36 cellular contexts compared by ENCODE assay signal in the genomic region with DNA sequence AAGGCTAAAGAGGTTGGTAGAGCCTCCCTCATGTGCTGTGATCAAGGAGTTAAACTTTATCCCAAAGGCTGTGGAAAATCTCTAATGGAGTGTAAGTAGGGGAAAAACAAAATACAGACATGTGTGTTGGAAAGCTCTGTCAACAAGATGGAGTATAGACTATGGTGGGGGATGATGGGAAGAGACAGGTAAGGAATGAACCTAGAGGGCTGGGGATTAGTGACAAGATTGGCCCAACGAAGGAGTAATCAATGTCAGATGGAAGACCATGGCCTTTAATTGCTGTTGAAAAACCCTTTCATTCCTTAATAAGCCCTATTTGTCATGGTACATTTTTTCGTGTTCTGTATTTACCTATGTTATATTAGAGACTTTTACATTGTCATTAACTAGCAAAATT.
"Had no signal": no experiment of that assay in that cellular context is flagged by ENCODE, and none has a peak within 500 bp of the region (broad histone marks: within the 10 kb centered on the region; RNA-seq: fewer than 3 reads in every experiment).

No MANE protein-coding gene starts in this region.

- H3K27me3 ChIP-seq: MG63 had no signal

- H3K4me2 ChIP-seq: KMS-11 had no signal

- H3K27ac ChIP-seq: KMS-11 had no signal

- H3K9me3 ChIP-seq: MG63 had no signal

- H3K4me3 ChIP-seq: MG63 had no signal

- DNase-seq: Karpas-422, Kasumi-1, KBM-7, KG1, MG63, MM.1S, MV-4-11, NCI-H1048, NCI-H1092, NCI-H1092 treated with DMSO at 0.1 percent for 48 hours, NCI-H1105, NCI-H1105 treated with DMSO at 0.1 percent for 48 hours, NCI-H1417, NCI-H1417 treated with DMSO at 0.1 percent for 48 hours, NCI-H1436, NCI-H1436 treated with DMSO at 0.1 percent for 48 hours, NCI-H146, NCI-H1694, NCI-H1694 treated with DMSO at 0.1 percent for 48 hours, NCI-H187, NCI-H187 treated with DMSO at 0.1 percent for 48 hours, NCI-H1930, NCI-H2029, NCI-H2029 treated with DMSO at 0.1 percent for 48 hours, NCI-H2081, NCI-H2081 treated with DMSO at 0.1 percent for 48 hours, NCI-H2107, NCI-H2171, NCI-H2171 treated with DMSO at 0.1 percent for 48 hours, NCI-H2227 treated with DMSO at 0.1 percent for 48 hours, NCI-H226, NCI-H345, NCI-H446, NCI-H446 treated with DMSO at 0.1 percent for 48 hours, NCI-H510A had no signal

- H3K36me3 ChIP-seq: MG63 had no signal

- H3K9ac ChIP-seq: KMS-11 had no signal
